13 cellular contexts compared by ENCODE assay signal in the genomic region with DNA sequence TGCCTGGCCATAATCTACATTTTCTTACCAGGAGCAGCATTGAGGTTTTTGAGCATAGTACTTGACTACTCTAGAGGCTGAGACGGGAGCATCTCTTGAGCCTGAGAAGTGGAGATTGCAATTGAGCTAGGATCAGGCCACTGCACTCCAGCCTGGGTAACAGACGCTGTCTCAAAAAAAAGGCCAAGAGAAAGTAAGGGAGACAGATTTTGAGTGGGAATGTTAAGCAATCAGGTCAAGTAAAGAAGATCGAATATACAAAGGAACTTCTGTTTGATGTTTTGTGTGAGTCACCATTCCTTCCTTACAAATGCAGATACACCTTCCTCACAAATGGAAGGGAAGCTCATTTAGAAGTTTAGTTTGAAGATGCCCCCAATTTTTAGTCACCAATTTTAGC. TPM values are rescaled to one million over a fixed set of nuclear protein-coding genes. Genes with fewer than 3 reads are reported as not detected.
DNase-seq lines count a peak whose midpoint lies in the region; FAIRE-seq and TF ChIP-seq lines count a peak whose summit lies in the region.
"Had no signal": no experiment of that assay in that cellular context is flagged by ENCODE, and none has a peak within 500 bp of the region (broad histone marks: within the 10 kb centered on the region; RNA-seq: fewer than 3 reads in every experiment).

No MANE protein-coding gene starts in this region.

- peaks cover 25% of the 10 kb centered on the region for H3K4me1 ChIP-seq in iPS-18a (ENCODE audit: control insufficient read depth, low read depth, low read length)
- H3K4me1 ChIP-seq in smooth muscle cell (ENCODE audit: low read depth) = peaks cover 18% of the 10 kb centered on the region

- DNase-seq in activated CD4-positive, alpha-beta T cell treated with anti-CD3 and anti-CD28 coated beads, Interleukin-2, amount 10 ng/mL, durations not matched to agents 7 days and 5 days = no peak
- no peak for DNase-seq in activated CD4-positive, alpha-beta T cell treated with anti-CD3 and anti-CD28 coated beads, Interleukin-2, amount 50 U/mL, for 1 hour
- DNase-seq in smooth muscle cell (lab: John Stamatoyannopoulos, UW; ENCODE audit: unreplicated experiment) = no peak
- no peak for DNase-seq in NCI-H146 treated with DMSO at 0.1 percent for 48 hours (lab: John Stamatoyannopoulos, UW; ENCODE audit: unreplicated experiment)
- DNase-seq in frontal cortex (ENCODE audit: low spot score in 2 of 2) = no peak
- no peak for DNase-seq in AG20443 (ENCODE audit: low spot score)
- DNase-seq: SHP77; stimulated activated CD4-positive, alpha-beta T cell treated with anti-CD3 and anti-CD28 coated beads, Interleukin-2, amount 100 ng/mL, for 24 hours; transverse colon had no signal

- H3K4me3 ChIP-seq in iPS-18a (ENCODE audit: low read length) (peak overlapping the region; percentile 26), smooth muscle cell (peak overlapping the region; percentile 94)

- H3K27ac Mint-ChIP-seq in activated CD4-positive, alpha-beta T cell treated with anti-CD3 and anti-CD28 coated beads, Interleukin-2, amount 10 ng/mL, durations not matched to agents 7 days and 5 days = no peak overlapping the region
- peak overlapping the region; percentile 80 for H3K27ac Mint-ChIP-seq in activated naive CD8-positive, alpha-beta T cell

- WGBS in smooth muscle cell (ENCODE audit: low lambda C conversion rate) = 54% methylated on average over 3 of the region's 3 CpGs

- H3K9ac ChIP-seq in iPS-18a (ENCODE audit: low read length) = no peak overlapping the region
- no peak overlapping the region for H3K9ac ChIP-seq in smooth muscle cell (ENCODE audit: low read depth)

- POLR2A ChIA-PET in activated CD4-positive, alpha-beta T cell treated with anti-CD3 and anti-CD28 coated beads, Interleukin-2, amount 10 ng/mL, durations not matched to agents 7 days and 5 days (lab: Charles Lee) = no interaction called here

- CTCF ChIA-PET in activated CD4-positive, alpha-beta T cell treated with anti-CD3 and anti-CD28 coated beads, Interleukin-2, amount 10 ng/mL, durations not matched to agents 7 days and 5 days (lab: Charles Lee) = interaction anchor here (1.0 to 3.0 kb wide), 3 partner anchors 14 to 101 kb away, joined by 3 to 9 read pairs (median 4); no protein-coding TSS in a partner anchor

- peak overlapping the region; percentile 2 for H3K4me3 Mint-ChIP-seq in activated CD4-positive, alpha-beta T cell treated with anti-CD3 and anti-CD28 coated beads, Interleukin-2, amount 10 ng/mL, durations not matched to agents 7 days and 5 days
- H3K4me3 Mint-ChIP-seq in activated naive CD8-positive, alpha-beta T cell = peak overlapping the region; percentile 55

- FAIRE-seq in frontal cortex (lab: Jason Lieb, UNC) = no peak

- peaks cover 50% of the 10 kb centered on the region for H3K79me2 ChIP-seq in smooth muscle cell (ENCODE audit: low read depth)

- peaks cover 53% of the 10 kb centered on the region for H3K36me3 Mint-ChIP-seq in activated CD4-positive, alpha-beta T cell treated with anti-CD3 and anti-CD28 coated beads, Interleukin-2, amount 10 ng/mL, durations not matched to agents 7 days and 5 days (ENCODE audit: low read depth)
- H3K36me3 Mint-ChIP-seq in activated naive CD8-positive, alpha-beta T cell = peaks cover 9% of the 10 kb centered on the region

- H3K36me3 ChIP-seq in iPS-18a (ENCODE audit: control insufficient read depth, low read depth, low read length) = peaks cover 16% of the 10 kb centered on the region
- H3K36me3 ChIP-seq in smooth muscle cell (ENCODE audit: low read depth) = peaks cover 21% of the 10 kb centered on the region

- H3K27me3 ChIP-seq in iPS-18a (ENCODE audit: control insufficient read depth, insufficient read depth, low read length) = peaks cover 10% of the 10 kb centered on the region
- no peaks in the 10 kb centered on the region for H3K27me3 ChIP-seq in smooth muscle cell (ENCODE audit: low read depth)
- H3K27me3 ChIP-seq: transverse colon had no signal

- no peaks in the 10 kb centered on the region for H3K27me3 Mint-ChIP-seq in activated CD4-positive, alpha-beta T cell treated with anti-CD3 and anti-CD28 coated beads, Interleukin-2, amount 10 ng/mL, durations not matched to agents 7 days and 5 days
- H3K27me3 Mint-ChIP-seq in activated naive CD8-positive, alpha-beta T cell = no peaks in the 10 kb centered on the region

- no peak overlapping the region for H2AFZ ChIP-seq in smooth muscle cell (ENCODE audit: low read depth)

- H3K9me3 ChIP-seq in iPS-18a (ENCODE audit: control insufficient read depth, low read depth, low read length) (no peaks in the 10 kb centered on the region), smooth muscle cell (replicated peaks; ENCODE audit: low read depth) (no peaks in the 10 kb centered on the region)
- H3K9me3 ChIP-seq: transverse colon had no signal

- H3K27ac ChIP-seq in iPS-18a (ENCODE audit: low read length) (no peak overlapping the region), smooth muscle cell (ENCODE audit: low read depth) (peak overlapping the region; percentile 99)

- H3K4me2 ChIP-seq in smooth muscle cell = peak overlapping the region; percentile 93

- TF ChIP-seq CTCF in smooth muscle cell (IDR thresholded peaks at IDR 0.05; ENCODE audit: borderline replicate concordance, insufficient read depth, poor library complexity, severe bottlenecking) = no peak

- H3F3A ChIP-seq in smooth muscle cell (ENCODE audit: low read depth) = peaks cover 33% of the 10 kb centered on the region

- peaks cover 84% of the 10 kb centered on the region for H4K20me1 ChIP-seq in smooth muscle cell (ENCODE audit: low read depth)

- no peaks in the 10 kb centered on the region for H3K9me3 Mint-ChIP-seq in activated CD4-positive, alpha-beta T cell treated with anti-CD3 and anti-CD28 coated beads, Interleukin-2, amount 10 ng/mL, durations not matched to agents 7 days and 5 days
- no peaks in the 10 kb centered on the region for H3K9me3 Mint-ChIP-seq in activated naive CD8-positive, alpha-beta T cell (ENCODE audit: low read depth)

- H3K4me1 Mint-ChIP-seq in activated CD4-positive, alpha-beta T cell treated with anti-CD3 and anti-CD28 coated beads, Interleukin-2, amount 10 ng/mL, durations not matched to agents 7 days and 5 days = peaks cover 30% of the 10 kb centered on the region
- peaks cover 56% of the 10 kb centered on the region for H3K4me1 Mint-ChIP-seq in activated naive CD8-positive, alpha-beta T cell (ENCODE audit: low read depth)

RNA-seq across cellular contexts. Expression of a gene that starts 4.4 kb away (rescaled TPM):
- 100 to 1,000 TPM in 1 of 2 experiments, 10 to 100 TPM in 1; 95.0 to 111 TPM for total RNA-seq in activated CD4-positive, alpha-beta T cell treated with anti-CD3 and anti-CD28 coated beads, Interleukin-2, amount 10 ng/mL, durations not matched to agents 7 days and 5 days
- total RNA-seq in smooth muscle cell (188 and 202 TPM in 2 replicates), frontal cortex (72.6 TPM)
- 183 and 198 TPM in 2 replicates for polyA plus RNA-seq in smooth muscle cell

RNA-seq across cellular contexts. Expression of a gene that starts 32.9 kb away (rescaled TPM):
- not detected for total RNA-seq in activated CD4-positive, alpha-beta T cell treated with anti-CD3 and anti-CD28 coated beads, Interleukin-2, amount 10 ng/mL, durations not matched to agents 7 days and 5 days
- total RNA-seq in smooth muscle cell (5.3 and 7.2 TPM in 2 replicates), frontal cortex (36.7 TPM)
- polyA plus RNA-seq in smooth muscle cell = 5.6 and 5.8 TPM in 2 replicates
- total RNA-seq: HT-29, myocyte, transverse colon had no signal
